ENCODE assay signal across 1 cellular context in genomic region chr10:100101526-100102076, GRCh38.
A peak's percentile ranks its signal among the peaks of the same experiment; 100 is the strongest.
TF ChIP-seq lines count a peak whose summit lies in the region.

No MANE protein-coding gene starts in this region.

TF ChIP-seq in HepG2, 621 proteins besides CTCF, POLR2A, EP300 and RAD21 (continued from another document and continues in another):
- TF ChIP-seq TEF (CRISPR knock-in tag; IDR thresholded peaks at IDR 0.05) (no peak), ZNF44 (CRISPR knock-in tag; IDR thresholded peaks at IDR 0.05) (0 out of 2 replicates have a peak, but pooled peaks have one; percentile 35), ZBTB25 (CRISPR knock-in tag; IDR thresholded peaks at IDR 0.05) (peak; percentile 62; the same call in 1 of the 2 replicates), GATAD2A (CRISPR knock-in tag; IDR thresholded peaks at IDR 0.05) (peak; percentile 98), DRAP1 (CRISPR knock-in tag; IDR thresholded peaks at IDR 0.05) (peak; percentile 82), KDM2A (CRISPR knock-in tag; IDR thresholded peaks at IDR 0.05; ENCODE audit: borderline replicate concordance, low read depth) (peak; percentile 56; the same call in 1 of the 2 replicates), ZFP82 (CRISPR knock-in tag; IDR thresholded peaks at IDR 0.05; ENCODE audit: borderline replicate concordance) (no peak), SOX6 (IDR thresholded peaks at IDR 0.05) (no peak), SOX6 (CRISPR knock-in tag; IDR thresholded peaks at IDR 0.05) (peak; percentile 97), MEF2D (CRISPR knock-in tag; IDR thresholded peaks at IDR 0.05) (peak; percentile 87), ARID5B (CRISPR knock-in tag; IDR thresholded peaks at IDR 0.05) (peak; percentile 96), NFIC (IDR thresholded peaks at IDR 0.05; ENCODE audit: low read length) (peak; percentile 93), GMEB1 (CRISPR knock-in tag; IDR thresholded peaks at IDR 0.05; ENCODE audit: borderline replicate concordance) (no peak; the same call in 1 of the 2 replicates), ZSCAN12 (CRISPR knock-in tag; IDR thresholded peaks at IDR 0.05) (0 out of 2 replicates have a peak, but pooled peaks have one; percentile 42), SOX13 (IDR thresholded peaks at IDR 0.05) (peak; percentile 90), SOX13 (CRISPR knock-in tag; conservative IDR thresholded peaks at IDR 0.05 in 1 of 2, IDR thresholded peaks at IDR 0.05 in 1 of 2) (peak in 1 of 2 experiments; percentile 94; a peak in 2 of 4 replicates), ZNF563 (CRISPR knock-in tag; IDR thresholded peaks at IDR 0.05) (no peak), ZBTB39 (CRISPR knock-in tag; IDR thresholded peaks at IDR 0.05) (no peak), ZNF878 (CRISPR knock-in tag; IDR thresholded peaks at IDR 0.05) (0 out of 2 replicates have a peak, but pooled peaks have one; percentile 77), USF2 (IDR thresholded peaks at IDR 0.05; ENCODE audit: low read depth, low read length) (no peak), USF2 (CRISPR knock-in tag; IDR thresholded peaks at IDR 0.05; ENCODE audit: borderline replicate concordance) (0 out of 2 replicates have a peak, but pooled peaks have one; percentile 18), ZNF780A (CRISPR knock-in tag; IDR thresholded peaks at IDR 0.05) (peak; percentile 56; the same call in 1 of the 2 replicates), MTF2 (CRISPR knock-in tag; IDR thresholded peaks at IDR 0.05; ENCODE audit: borderline replicate concordance) (no peak), ZNF441 (CRISPR knock-in tag; IDR thresholded peaks at IDR 0.05; ENCODE audit: borderline replicate concordance) (0 out of 2 replicates have a peak, but pooled peaks have one; percentile 32), ZNF580 (CRISPR knock-in tag; IDR thresholded peaks at IDR 0.05; ENCODE audit: borderline replicate concordance, low read depth) (peak; percentile 83; the same call in 1 of the 2 replicates), RFX5 (IDR thresholded peaks at IDR 0.05; ENCODE audit: low read depth, low read length) (peak; percentile 89), NR3C1 (CRISPR knock-in tag; IDR thresholded peaks at IDR 0.05) (no peak), ZNF101 (CRISPR knock-in tag; IDR thresholded peaks at IDR 0.05; ENCODE audit: borderline replicate concordance, low read depth) (no peak), AFF4 (CRISPR knock-in tag; IDR thresholded peaks at IDR 0.05) (no peak), NFRKB (IDR thresholded peaks at IDR 0.05) (no peak), STAG1 (CRISPR knock-in tag; IDR thresholded peaks at IDR 0.05) (peak; percentile 31; the same call in 1 of the 2 replicates), POLR2G (IDR thresholded peaks at IDR 0.05; ENCODE audit: low read depth, low read length) (no peak; the same call in 1 of the 2 replicates), ZNF879 (CRISPR knock-in tag; IDR thresholded peaks at IDR 0.05) (no peak), NFE2L2 (IDR thresholded peaks at IDR 0.05; ENCODE audit: low read length) (no peak), KLF11 (CRISPR knock-in tag; IDR thresholded peaks at IDR 0.05) (0 out of 2 replicates have a peak, but pooled peaks have one; percentile 52), GLI4 (CRISPR knock-in tag; IDR thresholded peaks at IDR 0.05; ENCODE audit: borderline replicate concordance) (no peak), NR2F2 (IDR thresholded peaks at IDR 0.05; ENCODE audit: borderline replicate concordance, low read depth) (peak; percentile 86; the same call in 1 of the 2 replicates), KMT2A (CRISPR knock-in tag; IDR thresholded peaks at IDR 0.05) (peak; percentile 75), ATF2 (CRISPR knock-in tag; IDR thresholded peaks at IDR 0.05) (peak; percentile 95), RAD51 (IDR thresholded peaks at IDR 0.05; ENCODE audit: borderline replicate concordance) (no peak), MAFF (IDR thresholded peaks at IDR 0.05; ENCODE audit: low read depth, low read length) (0 out of 2 replicates have a peak, but pooled peaks have one; percentile 7), TARDBP (CRISPR knock-in tag; IDR thresholded peaks at IDR 0.05) (peak; percentile 98), ZNF18 (CRISPR knock-in tag; IDR thresholded peaks at IDR 0.05; ENCODE audit: insufficient replicate concordance) (no peak)
